Comparison of ENCODE assay signal across 29 cellular contexts in the genomic region with DNA sequence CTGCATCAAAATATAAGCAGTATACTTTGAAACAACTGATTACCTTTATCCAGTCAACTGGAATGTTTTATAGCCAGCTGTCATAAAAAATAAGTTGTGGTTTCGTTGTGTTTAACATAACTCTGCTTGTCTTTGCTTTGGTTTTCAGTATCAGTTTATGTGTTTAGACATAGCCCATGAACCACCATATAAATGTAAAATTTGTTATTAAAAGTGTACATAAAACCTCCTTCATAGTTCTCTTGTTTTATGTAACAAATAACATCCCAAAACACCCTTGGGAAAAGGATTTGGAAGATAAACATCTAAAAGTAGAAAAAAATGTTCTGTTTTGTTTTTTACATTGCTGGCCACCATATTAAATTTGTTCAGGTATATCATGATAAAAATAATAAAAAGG.
"Had no signal": no experiment of that assay in that cellular context is flagged by ENCODE, and none has a peak within 500 bp of the region (broad histone marks: within the 10 kb centered on the region; RNA-seq: fewer than 3 reads in every experiment).

No MANE protein-coding gene starts in this region.

- H3K27ac ChIP-seq: stomach, suprapubic skin, testis, thoracic aorta, thyroid gland, tibial artery, tibial nerve, transverse colon, upper lobe of left lung, upper lobe of right lung, uterus, vagina had no signal

- H3K9me3 ChIP-seq: stomach, suprapubic skin, testis, thoracic aorta, thyroid gland, tibial artery, transverse colon, upper lobe of left lung, upper lobe of right lung, uterus, vagina had no signal

- H3K4me3 ChIP-seq: stomach, suprapubic skin, testis, thoracic aorta, thyroid gland, tibial artery, tibial nerve, transverse colon, upper lobe of left lung, upper lobe of right lung, uterus, vagina had no signal

- H3K4me1 ChIP-seq: testis, thyroid gland, upper lobe of left lung, upper lobe of right lung, vagina had no signal

- H3K36me3 ChIP-seq: stomach, suprapubic skin, thoracic aorta, thyroid gland, tibial artery, tibial nerve, transverse colon, upper lobe of left lung, upper lobe of right lung, uterus, vagina had no signal

- H3K36me3 Mint-ChIP-seq: stimulated activated effector memory CD8-positive, alpha-beta T cell treated with anti-CD3 and anti-CD28 coated beads, Interleukin-12 subunit alpha, Interleukin-12 subunit beta, amount 100 ng/mL, for 72 hours; stimulated activated memory B cell treated with anti-CD40 and anti-IgM and Interleukin-4, amounts not matched to agents 10 μg/mL and 1 μg/mL and 100 μg/mL, for 72 hours; type B pancreatic cell had no signal

- H3K9me3 Mint-ChIP-seq: stimulated activated effector memory CD8-positive, alpha-beta T cell treated with anti-CD3 and anti-CD28 coated beads, Interleukin-12 subunit alpha, Interleukin-12 subunit beta, amount 100 ng/mL, for 72 hours; stimulated activated naive CD8-positive, alpha-beta T cell treated with anti-CD3 and anti-CD28 coated beads, Interleukin-15, Interleukin-2, amounts not matched to agents 100 ng/mL and 50 ng/mL, for 24 hours had no signal

- ATAC-seq: stimulated activated effector memory CD8-positive, alpha-beta T cell treated with anti-CD3 and anti-CD28 coated beads, Interleukin-12 subunit alpha, Interleukin-12 subunit beta, amount 100 ng/mL, for 72 hours; stimulated activated memory B cell treated with anti-CD40 and anti-IgM and Interleukin-4, amounts not matched to agents 10 μg/mL and 1 μg/mL and 100 μg/mL, for 72 hours; stimulated activated naive B cell treated with anti-CD40 and anti-IgM and Interleukin-4, amounts not matched to agents 10 μg/mL and 1 μg/mL and 100 μg/mL, for 72 hours; stimulated activated naive CD8-positive, alpha-beta T cell treated with anti-CD3 and anti-CD28 coated beads, Interleukin-15, amount 100 ng/mL, for 72 hours; stimulated activated naive CD8-positive, alpha-beta T cell treated with anti-CD3 and anti-CD28 coated beads, Interleukin-15, Interleukin-2, amounts not matched to agents 100 U/mL and 50 U/mL, for 24 hours; upper lobe of right lung had no signal

- H3K27me3 ChIP-seq: stomach, suprapubic skin, testis, thyroid gland, tibial artery, tibial nerve, transverse colon, upper lobe of left lung, upper lobe of right lung, uterus, vagina had no signal

- FAIRE-seq: urothelium cell line had no signal

- H3K27ac Mint-ChIP-seq: stimulated activated effector memory CD8-positive, alpha-beta T cell treated with anti-CD3 and anti-CD28 coated beads, Interleukin-12 subunit alpha, Interleukin-12 subunit beta, amount 100 ng/mL, for 72 hours; stimulated activated memory B cell treated with anti-CD40 and anti-IgM and Interleukin-4, amounts not matched to agents 10 μg/mL and 1 μg/mL and 100 μg/mL, for 72 hours; stimulated activated naive B cell treated with anti-CD40 and anti-IgM and Interleukin-4, amounts not matched to agents 10 μg/mL and 1 μg/mL and 100 μg/mL, for 72 hours; stimulated activated naive CD8-positive, alpha-beta T cell treated with anti-CD3 and anti-CD28 coated beads, Interleukin-15, amount 100 ng/mL, for 72 hours; stimulated activated naive CD8-positive, alpha-beta T cell treated with anti-CD3 and anti-CD28 coated beads, Interleukin-15, Interleukin-2, amounts not matched to agents 100 ng/mL and 50 ng/mL, for 24 hours had no signal

- DNase-seq: stimulated activated CD4-positive, alpha-beta T cell treated with anti-CD3 and anti-CD28 coated beads, Interleukin-2, amount 100 ng/mL, for 48 hours; stimulated activated CD4-positive, alpha-beta T cell treated with anti-CD3 and anti-CD28 coated beads, Interleukin-4, amount 100 ng/mL, for 1 hour; stimulated activated CD4-positive, alpha-beta T cell treated with anti-CD3 and anti-CD28 coated beads, Interleukin-4, amount 100 ng/mL, for 24 hours; stimulated activated CD4-positive, alpha-beta T cell treated with anti-CD3 and anti-CD28 coated beads, Interleukin-4, amount 100 ng/mL, for 4 hours; stimulated activated CD8-positive, alpha-beta memory T cell treated with anti-CD3 and anti-CD28 coated beads, Interleukin-4, amount 100 ng/mL, for 48 hours; stimulated activated naive B cell treated with anti-CD40 and anti-IgM and Interleukin-4, amounts not matched to agents 10 μg/mL and 1 μg/mL and 100 μg/mL, for 72 hours; stimulated activated naive CD4-positive, alpha-beta T cell; stimulated activated naive CD4-positive, alpha-beta T cell treated with Interleukin-2 at 50 U/mL for 16 hours; stimulated activated naive CD8-positive, alpha-beta T cell treated with anti-CD3 and anti-CD28 coated beads, Interleukin-15, amount 100 ng/mL, for 72 hours; stimulated activated naive CD8-positive, alpha-beta T cell treated with anti-CD3 and anti-CD28 coated beads, Interleukin-15, Interleukin-2, amounts not matched to agents 100 U/mL and 50 U/mL, for 24 hours; stomach; substantia nigra; testis; thyroid gland; tibial artery; transverse colon; trophoblast cell; upper lobe of left lung; upper lobe of right lung; uterus had no signal

- H3K4me3 Mint-ChIP-seq: stimulated activated effector memory CD8-positive, alpha-beta T cell treated with anti-CD3 and anti-CD28 coated beads, Interleukin-12 subunit alpha, Interleukin-12 subunit beta, amount 100 ng/mL, for 72 hours; stimulated activated memory B cell treated with anti-CD40 and anti-IgM and Interleukin-4, amounts not matched to agents 10 μg/mL and 1 μg/mL and 100 μg/mL, for 72 hours; stimulated activated naive B cell treated with anti-CD40 and anti-IgM and Interleukin-4, amounts not matched to agents 10 μg/mL and 1 μg/mL and 100 μg/mL, for 72 hours; stimulated activated naive CD8-positive, alpha-beta T cell treated with anti-CD3 and anti-CD28 coated beads, Interleukin-15, amount 100 ng/mL, for 72 hours; stimulated activated naive CD8-positive, alpha-beta T cell treated with anti-CD3 and anti-CD28 coated beads, Interleukin-15, Interleukin-2, amounts not matched to agents 100 ng/mL and 50 ng/mL, for 24 hours; type B pancreatic cell had no signal
